In genomic region chr18:34976534-34976898, GRCh38 we compare ENCODE assay signal across 8 cellular contexts.
DNase-seq lines count a peak whose midpoint lies in the region; ATAC-seq, FAIRE-seq and TF ChIP-seq lines count a peak whose summit lies in the region.

No MANE protein-coding gene starts in this region.

- peaks cover 8% of the 10 kb centered on the region; the same call in 1 of the 2 replicates for H3F3A ChIP-seq in DOHH2 (ENCODE audit: control insufficient read depth, insufficient read depth)

- no peak overlapping the region for H3K27ac Mint-ChIP-seq in endothelial cell (ENCODE audit: unreplicated experiment)

- no peak for FAIRE-seq in pancreas (lab: Jason Lieb, UNC)

- no peak for TF ChIP-seq CTCF in DOHH2 (IDR thresholded peaks at IDR 0.05; ENCODE audit: low read depth, low read length, poor library complexity, severe bottlenecking)
- TF ChIP-seq CTCF in endothelial cell (IDR thresholded peaks at IDR 0.05; ENCODE audit: unreplicated experiment): no peak
- no peak for TF ChIP-seq CTCF in pancreas (IDR thresholded peaks at IDR 0.05)

- H3K4me3 ChIP-seq in DOHH2 (ENCODE audit: low read length): peak overlapping the region; percentile 84
- H3K4me3 ChIP-seq in pancreas: peak overlapping the region; percentile 58 to 96 (median 74)

- H4K20me1 ChIP-seq in DOHH2 (ENCODE audit: control insufficient read depth, insufficient read depth, low read depth, low read length): no peaks in the 10 kb centered on the region

- no peaks in the 10 kb centered on the region for H3K9me3 ChIP-seq in DOHH2 (ENCODE audit: control insufficient read depth, insufficient read depth, low read length)
- H3K9me3 ChIP-seq in KOPT-K1 (ENCODE audit: insufficient read depth, low read length, poor library complexity, severe bottlenecking): no peaks in the 10 kb centered on the region
- H3K9me3 ChIP-seq in pancreas: no peaks in the 10 kb centered on the region

- peak overlapping the region; percentile 86 for H3K4me2 ChIP-seq in DOHH2 (ENCODE audit: low read length)

- H3K79me2 ChIP-seq in DOHH2 (ENCODE audit: control insufficient read depth, low read length): no peaks in the 10 kb centered on the region

- ATAC-seq in pancreas: peak in 1 of 4 donors; percentile 1
- ATAC-seq in GM21447 (IDR thresholded peaks at IDR 0.05; ENCODE audit: unreplicated experiment): no peak
- ATAC-seq in GM19455 (IDR thresholded peaks at IDR 0.05; ENCODE audit: unreplicated experiment): no peak

- H3K4me3 Mint-ChIP-seq in endothelial cell (ENCODE audit: unreplicated experiment): peak overlapping the region; percentile 85

- WGBS in pancreas, 2 donors: 0 to 1% methylated on average over 17 to 19 of the region's 19 CpGs

- no peak overlapping the region for H3K27ac ChIP-seq in DOHH2 (ENCODE audit: low read depth, low read length)
- peak overlapping the region; percentile 15 for H3K27ac ChIP-seq in KOPT-K1 (ENCODE audit: low read depth, low read length, poor library complexity, severe bottlenecking)
- H3K27ac ChIP-seq in pancreas: peak overlapping the region in 3 of 4 donors; percentile 9 to 95 (median 33)

- no peaks in the 10 kb centered on the region for H3K9me2 ChIP-seq in DOHH2 (replicated peaks; ENCODE audit: control insufficient read depth, low read length)

- DNase-seq in endothelial cell (ENCODE audit: low spot score): no peak
- no peak for DNase-seq in pancreas
- DNase-seq in kidney glomerular epithelial cell (lab: John Stamatoyannopoulos, UW): no peak
- DNase-seq in RKO (ENCODE audit: low spot score): no peak

- H3K9me3 Mint-ChIP-seq in endothelial cell (ENCODE audit: unreplicated experiment): no peaks in the 10 kb centered on the region

- H3K27me3 Mint-ChIP-seq in endothelial cell (ENCODE audit: unreplicated experiment): peaks cover 20% of the 10 kb centered on the region

- no peaks in the 10 kb centered on the region for H3K36me3 ChIP-seq in DOHH2 (ENCODE audit: control insufficient read depth, low read length)
- H3K36me3 ChIP-seq in KOPT-K1 (ENCODE audit: insufficient read depth, low read length): no peaks in the 10 kb centered on the region
- H3K36me3 ChIP-seq in pancreas: no peaks in the 10 kb centered on the region

- H3K4me1 Mint-ChIP-seq in endothelial cell (ENCODE audit: unreplicated experiment): peaks cover 18% of the 10 kb centered on the region

- intact Hi-C loops in pancreas (cut with DNase I): no loop called here

- H3K4me1 ChIP-seq in DOHH2 (ENCODE audit: control insufficient read depth, low read length) (peaks cover 23% of the 10 kb centered on the region), pancreas (no peaks in the 10 kb centered on the region)

- peaks cover 16% of the 10 kb centered on the region; the same call in 1 of the 2 replicates for H3K27me3 ChIP-seq in DOHH2 (ENCODE audit: control insufficient read depth, low read length)
- no peaks in the 10 kb centered on the region for H3K27me3 ChIP-seq in pancreas

- H3K36me3 Mint-ChIP-seq in endothelial cell (ENCODE audit: low read depth, unreplicated experiment): no peaks in the 10 kb centered on the region
